In genomic region chr2:241035818-241036396, GRCh38 we compare ENCODE assay signal across 8 cellular contexts. TPM values are rescaled to one million over a fixed set of nuclear protein-coding genes. Genes with fewer than 3 reads are reported as not detected.
DNase-seq lines count a peak whose midpoint lies in the region; ATAC-seq, FAIRE-seq and TF ChIP-seq lines count a peak whose summit lies in the region.

No MANE protein-coding gene starts in this region.

- H3K9ac ChIP-seq in HUES48 (ENCODE audit: low read depth, low read length) (no peak overlapping the region), GM12878 (ENCODE audit: control insufficient read depth, insufficient read depth, low read length) (no peak overlapping the region)

- peaks cover 30% of the 10 kb centered on the region for H3K27me3 ChIP-seq in HUES48 (ENCODE audit: control insufficient read depth, insufficient read depth, low read length)
- H3K27me3 ChIP-seq in GM12878 (replicated peaks in 1 of 2; ENCODE audit: control insufficient read depth in 2 of 2, insufficient read depth in 2 of 2, low read length in 1 of 2): peaks cover 0 to 2% of the 10 kb centered on the region in 2 experiments; a peak in 1 of 4 replicates

- peak overlapping the region; percentile 98 for H3K4me2 ChIP-seq in GM12878 (ENCODE audit: control insufficient read depth, insufficient read depth)

- no peaks in the 10 kb centered on the region for H3K9me3 Mint-ChIP-seq in naive B cell

- SMC1A ChIA-PET in GM12878 (lab: Charles Lee; ENCODE audit: uncharacterized antibody, unreplicated experiment): no interaction called here

- H3K9me3 ChIP-seq in HUES48 (ENCODE audit: control insufficient read depth, insufficient read depth, low read length) (no peaks in the 10 kb centered on the region), GM12878 (replicated peaks; ENCODE audit: control insufficient read depth, insufficient read depth, low read length) (no peaks in the 10 kb centered on the region)

- H3K4me3 ChIP-seq in HUES48 (ENCODE audit: low read depth, low read length) (peak overlapping the region; percentile 55), GM12878 (peak overlapping the region; percentile 60)

- 1% methylated on average over 17 of the region's 39 CpGs for WGBS in GM12878 (ENCODE audit: insufficient coverage, insufficient replicate concordance, low lambda C conversion rate, missing lambda C conversion rate)

- H3K36me3 Mint-ChIP-seq in naive B cell: no peaks in the 10 kb centered on the region

- H3K27me3 Mint-ChIP-seq in naive B cell: peaks cover 0 to 4% (median 0%) of the 10 kb centered on the region in 3 donors

- TF ChIP-seq RAD21 in GM12878 (IDR thresholded peaks at IDR 0.05; ENCODE audit: insufficient read depth, low read depth, low read length): no peak

- ATAC-seq in GM18873 (IDR thresholded peaks at IDR 0.05; ENCODE audit: low FRiP score, unreplicated experiment) (peak; percentile 10), GM12878 (peak; percentile 26), naive B cell (ENCODE audit: low read depth in 2 of 2) (peak; percentile 63 to 70)

- peaks cover 15 to 47% (median 23%) of the 10 kb centered on the region in 3 donors for H3K4me1 Mint-ChIP-seq in naive B cell

- H3K4me1 ChIP-seq in HUES48 (ENCODE audit: control insufficient read depth, insufficient read depth, low read length) (peaks cover 6% of the 10 kb centered on the region; the same call in 1 of the 2 replicates), GM12878 (ENCODE audit: control insufficient read depth, insufficient read depth, low read length) (peaks cover 39% of the 10 kb centered on the region)

- no peak for FAIRE-seq in GM12878 (lab: Jason Lieb, UNC)

- no peak for TF ChIP-seq CTCF in GM12878 (IDR thresholded peaks at IDR 0.05 in 2 of 3, conservative IDR thresholded peaks at IDR 0.05 in 1 of 3; ENCODE audit: control insufficient read depth in 2 of 3, extremely low read depth in 1 of 3, insufficient read depth in 1 of 3, low read depth in 3 of 3, low read length in 3 of 3)

- no TSS peak for BruUV-seq in GM12878 (replicated peaks; lab: Mats Ljungman, UMichigan)

- H3K27ac Mint-ChIP-seq in naive B cell: peak overlapping the region; percentile 56 to 97 (median 96)

- H3K27ac ChIP-seq in HUES48 (ENCODE audit: low read depth, low read length) (no peak overlapping the region), GM12878 (ENCODE audit: control insufficient read depth, insufficient read depth) (no peak overlapping the region)

- RAD21 ChIA-PET in GM12878 (lab: Charles Lee; ENCODE audit: unreplicated experiment): no interaction called here

- POLR2A ChIA-PET in GM12878 (lab: Charles Lee): no interaction called here

- in situ Hi-C loops in GM12878 (cut with MboI): no loop called here

- CTCF ChIA-PET in GM12878 (lab: Yijun Ruan, JAX): no interaction called here

- peak overlapping the region; percentile 49 for H2AFZ ChIP-seq in GM12878 (ENCODE audit: control insufficient read depth, low read depth, low read length)

- intact Hi-C loops in GM12878 (cut with micrococcal nuclease; ENCODE audit: unreplicated experiment): no loop called here

- DNase-seq in GM12878 (ENCODE audit: low read depth, low spot score): no peak
- DNase-seq in naive B cell: peak; percentile 74
- no peak for DNase-seq in DMS53 treated with DMSO at 0.1 percent for 48 hours (lab: John Stamatoyannopoulos, UW; ENCODE audit: unreplicated experiment)
- DNase-seq in DMS153 (lab: John Stamatoyannopoulos, UW): no peak
- no peak for DNase-seq in occipital lobe (lab: John Stamatoyannopoulos, UW)
- no peak for DNase-seq in OCI-M1 (lab: John Stamatoyannopoulos, UW)

- H3K79me2 ChIP-seq in GM12878 (ENCODE audit: control insufficient read depth, insufficient read depth, low read length): no peaks in the 10 kb centered on the region

- TF ChIP-seq EP300 in GM12878 (IDR thresholded peaks at IDR 0.05; ENCODE audit: borderline replicate concordance in 1 of 2, control insufficient read depth in 1 of 2, low read depth in 2 of 2, low read length in 2 of 2): no peak

- peak overlapping the region; percentile 72 to 91 (median 86) for H3K4me3 Mint-ChIP-seq in naive B cell

- no peak for TF ChIP-seq POLR2A in GM12878 (IDR thresholded peaks at IDR 0.05; ENCODE audit: low read depth, low read length)

- no peaks in the 10 kb centered on the region for H4K20me1 ChIP-seq in GM12878 (ENCODE audit: control insufficient read depth, insufficient read depth)

- H3K36me3 ChIP-seq in HUES48 (ENCODE audit: control insufficient read depth, insufficient read depth, low read length) (no peaks in the 10 kb centered on the region), GM12878 (ENCODE audit: control insufficient read depth in 2 of 2, insufficient read depth in 2 of 2, low read length in 1 of 2) (no peaks in the 10 kb centered on the region)

TF ChIP-seq in GM12878, 131 proteins besides CTCF, POLR2A, EP300 and RAD21:
- no peak for TF ChIP-seq RCOR1 (conservative IDR thresholded peaks at IDR 0.05; ENCODE audit: low read depth, low read length)
- 0 out of 2 replicates have a peak, but pooled peaks have one; percentile 6 for TF ChIP-seq CREB1 (IDR thresholded peaks at IDR 0.05; ENCODE audit: low read depth)

RNA-seq across cellular contexts. Expression of gene SNED1, which starts 37.5 kb away (rescaled TPM):
- total RNA-seq in GM12878 (2013; cell fraction: nucleolus; rRNA removed): 70.4 and 84.1 TPM in 2 replicates
- total RNA-seq in GM12878 (2014; rRNA removed) (4.4 and 7.6 TPM in 2 replicates), GM12878 (2014; rRNA removed; fragmentation: Illumina TruSeq; extraction: Trizol) (3.4 TPM in 2 replicates), GM12878 (2021) (5.5 and 7.3 TPM in 2 replicates), occipital lobe (3.3 TPM)
- 0.97 TPM for polyA plus RNA-seq in GM12878 (2011; ENCODE audit: low read depth)
- polyA plus RNA-seq in GM12878 (2011; rRNA removed) (3.6 and 4.4 TPM in 2 replicates), GM12878 (2014; fragmentation: Illumina TruSeq; extraction: Trizol) (0.17 and 1.3 TPM in 2 replicates), GM12878 (2014; fragmentation: Nextera tagmentation; extraction: Ambion mirVana) (under 1 TPM; 0.05 to 0.18 TPM), GM12878 (2014; rRNA removed) (6.5 and 8.4 TPM in 2 replicates), GM12878 (2016; fragmentation: Nextera tagmentation; extraction: Ambion mirVana) (1 to 10 TPM; 1.7 to 2.5 TPM), naive B cell (ENCODE audit: low read depth in 6 of 6) (1 to 10 TPM in 5 of 6 donors, under 1 TPM in 1; 0.75 to 3.2 (median 1.3) TPM)
- 4.7 and 6.9 TPM in 2 replicates for polyA plus RNA-seq in GM12878 (2011; cell fraction: cytosol; rRNA removed)
- 24.3 and 25.9 TPM in 2 replicates for polyA plus RNA-seq in GM12878 (2011; cell fraction: nucleus; rRNA removed)
- polyA plus RNA-seq in GM12878 (2012): 1.3 and 1.4 TPM in 2 replicates
- polyA minus RNA-seq in GM12878 (2011; rRNA and poly(A)+ RNA removed): 4.2 and 15.9 TPM in 2 replicates
- polyA minus RNA-seq in GM12878 (2011; cell fraction: cytosol; rRNA and poly(A)+ RNA removed): 1.1 and 3.3 TPM in 2 replicates
- polyA minus RNA-seq in GM12878 (2011; cell fraction: nucleus; rRNA and poly(A)+ RNA removed): 14.7 and 21.0 TPM in 2 replicates

Comparison
In these comparisons a context has a peak if more than half of its experiments do, and no peak if none do; other contexts are left out.
1. ATAC-seq: peak in every context shown above with its lines; median percentile 66 in naive B cell; 26 in GM12878; 10 in GM18873.